ENCODE assay signal across 23 cellular contexts in genomic region chr17:65973237-65973636, GRCh38.
DNase-seq lines count a peak whose midpoint lies in the region; ATAC-seq, FAIRE-seq and TF ChIP-seq lines count a peak whose summit lies in the region.
"Had no signal": no experiment of that assay in that cellular context is flagged by ENCODE, and none has a peak within 500 bp of the region (broad histone marks: within the 10 kb centered on the region; RNA-seq: fewer than 3 reads in every experiment).

No MANE protein-coding gene starts in this region.

- no peaks in the 10 kb centered on the region for H3K9me3 Mint-ChIP-seq in astrocyte (ENCODE audit: unreplicated experiment)
- H3K9me3 Mint-ChIP-seq: CD8-positive, alpha-beta memory T cell had no signal

- H3K36me3 ChIP-seq in astrocyte (ENCODE audit: insufficient read depth, low read length) = no peaks in the 10 kb centered on the region
- H3K36me3 ChIP-seq: BE2C, BLaER1 had no signal

- H3K9ac ChIP-seq in astrocyte (ENCODE audit: low read length) = no peak overlapping the region
- H3K9ac ChIP-seq: BLaER1 had no signal

- no peak for TF ChIP-seq POLR2A in A549 (IDR thresholded peaks at IDR 0.05; ENCODE audit: low read length)

- TF ChIP-seq EP300 in A549 (IDR thresholded peaks at IDR 0.05) = no peak

- H3K4me3 Mint-ChIP-seq in astrocyte (ENCODE audit: unreplicated experiment) = no peak overlapping the region
- H3K4me3 Mint-ChIP-seq: CD14-positive monocyte; CD4-positive, alpha-beta memory T cell; CD4-positive, CD25-positive, alpha-beta regulatory T cell; CD8-positive, alpha-beta memory T cell had no signal

- no peak for ATAC-seq in A549
- peak; percentile 53 for ATAC-seq in SK-N-SH treated with all-trans-retinoic acid at 6 μM for 48 hours
- no peak for ATAC-seq in GM21528 (IDR thresholded peaks at IDR 0.05; ENCODE audit: low FRiP score, unreplicated experiment)

- no peaks in the 10 kb centered on the region for H3K4me1 Mint-ChIP-seq in astrocyte (ENCODE audit: low read depth, unreplicated experiment)
- H3K4me1 Mint-ChIP-seq: CD4-positive, alpha-beta memory T cell; CD4-positive, CD25-positive, alpha-beta regulatory T cell; CD8-positive, alpha-beta memory T cell had no signal

- H3K79me2 ChIP-seq in astrocyte (ENCODE audit: insufficient read depth, low read length) = no peaks in the 10 kb centered on the region

- H3K4me1 ChIP-seq in A549 (no peaks in the 10 kb centered on the region), astrocyte (ENCODE audit: insufficient read depth, low read length) (no peaks in the 10 kb centered on the region)
- H3K4me1 ChIP-seq: BE2C, BLaER1 had no signal

- POLR2A ChIA-PET in A549 (lab: Yijun Ruan, JAX) = no interaction called here

- H3K27ac ChIP-seq in A549 = no peak overlapping the region
- no peak overlapping the region for H3K27ac ChIP-seq in astrocyte (ENCODE audit: low read depth, low read length)
- H3K27ac ChIP-seq: 22Rv1, BLaER1 had no signal

- no peak overlapping the region for H3K27ac Mint-ChIP-seq in astrocyte (ENCODE audit: unreplicated experiment)
- H3K27ac Mint-ChIP-seq: CD4-positive, CD25-positive, alpha-beta regulatory T cell; CD8-positive, alpha-beta memory T cell had no signal

- no peak overlapping the region for H2AFZ ChIP-seq in astrocyte (ENCODE audit: low read depth, low read length)

- no peak overlapping the region for H3K4me2 ChIP-seq in A549
- H3K4me2 ChIP-seq in astrocyte (ENCODE audit: low read length) = no peak overlapping the region
- H3K4me2 ChIP-seq: BLaER1 had no signal

- H3K36me3 Mint-ChIP-seq in astrocyte (ENCODE audit: low read depth, unreplicated experiment) = no peaks in the 10 kb centered on the region
- H3K36me3 Mint-ChIP-seq: CD14-positive monocyte; CD4-positive, alpha-beta memory T cell; CD4-positive, CD25-positive, alpha-beta regulatory T cell had no signal

- WGBS in A549 (ENCODE audit: missing lambda C conversion rate) = 26% methylated on average over 1 of the region's 1 CpG

- peak; percentile 56 for FAIRE-seq in A549 (lab: Jason Lieb, UNC)
- FAIRE-seq in astrocyte (lab: Jason Lieb, UNC) = no peak
- FAIRE-seq: G401.6, GM12891 had no signal

- no peak for TF ChIP-seq RAD21 in A549 (conservative IDR thresholded peaks at IDR 0.05 in 1 of 2, IDR thresholded peaks at IDR 0.05 in 1 of 2)

- no peaks in the 10 kb centered on the region for H3K27me3 ChIP-seq in astrocyte (ENCODE audit: insufficient read depth, low read length)
- H3K27me3 ChIP-seq: BLaER1 had no signal

- TF ChIP-seq CTCF in A549 (IDR thresholded peaks at IDR 0.05) (no peak), astrocyte (IDR thresholded peaks at IDR 0.05; ENCODE audit: insufficient read depth, low read depth, low read length) (no peak), fibroblast of the aortic adventitia (IDR thresholded peaks at IDR 0.05; ENCODE audit: insufficient read depth, low read length) (no peak)

- H4K20me1 ChIP-seq in astrocyte (ENCODE audit: insufficient read depth, low read length) = no peaks in the 10 kb centered on the region
- H4K20me1 ChIP-seq: BLaER1 had no signal

- CTCF ChIA-PET in A549 (lab: Yijun Ruan, JAX) = no interaction called here

- DNase-seq in A549 (ENCODE audit: low read depth in 1 of 2, low spot score in 1 of 2) (no peak), astrocyte (ENCODE audit: low read depth) (peak; percentile 4), fibroblast of the aortic adventitia (ENCODE audit: low read depth) (peak; percentile 27), UCSD-AML1 (lab: John Stamatoyannopoulos, UW; ENCODE audit: unreplicated experiment) (no peak), HuH-7.5 (ENCODE audit: low spot score) (no peak), DMS153 (lab: John Stamatoyannopoulos, UW) (no peak)
- DNase-seq: ACHN; BE2C; C1 segment of cervical spinal cord; CD4-positive, alpha-beta memory T cell; CD4-positive, CD25-positive, alpha-beta regulatory T cell; CD8-positive, alpha-beta memory T cell; COR-L47; DMS 273 treated with DMSO at 0.1 percent for 48 hours; DMS79 treated with DMSO at 0.1 percent for 48 hours; GF-D8 had no signal

- no peaks in the 10 kb centered on the region for H3K27me3 Mint-ChIP-seq in astrocyte (ENCODE audit: low read depth, unreplicated experiment)

- H3K9me3 ChIP-seq in A549 (peaks cover 12% of the 10 kb centered on the region; the same call in 1 of the 3 replicates), astrocyte (ENCODE audit: insufficient read depth, low read depth, low read length) (no peaks in the 10 kb centered on the region)
- H3K9me3 ChIP-seq: BE2C had no signal

- H3K4me3 ChIP-seq in A549 (no peak overlapping the region), astrocyte (ENCODE audit: insufficient read depth, low read depth, low read length) (no peak overlapping the region), fibroblast of the aortic adventitia (ENCODE audit: low read depth, low read length) (no peak overlapping the region)
- H3K4me3 ChIP-seq: BLaER1 had no signal

TF ChIP-seq in A549, 52 proteins besides CTCF, POLR2A, EP300 and RAD21 (continues in another document):
- TF ChIP-seq POLR2AphosphoS2 (conservative IDR thresholded peaks at IDR 0.05; ENCODE audit: low read length) (no peak), CBX2 (IDR thresholded peaks at IDR 0.05; ENCODE audit: borderline replicate concordance, low read depth) (no peak), HEYL (CRISPR knock-in tag; IDR thresholded peaks at IDR 0.05) (no peak), ZFP36 (IDR thresholded peaks at IDR 0.05; ENCODE audit: borderline replicate concordance, partially characterized antibody) (no peak), ATOH8 (CRISPR knock-in tag; IDR thresholded peaks at IDR 0.05; ENCODE audit: low read depth) (no peak), USF2 (IDR thresholded peaks at IDR 0.05) (no peak), ELK1 (IDR thresholded peaks at IDR 0.05; ENCODE audit: low read depth, low read length) (no peak), HOXB13 (CRISPR knock-in tag; IDR thresholded peaks at IDR 0.05; ENCODE audit: low read depth) (no peak)

TF ChIP-seq in SK-N-SH treated with all-trans-retinoic acid at 6 μM for 48 hours, 23 proteins besides CTCF, POLR2A, EP300 and RAD21:
- TF ChIP-seq PPARA (CRISPR knock-in tag; IDR thresholded peaks at IDR 0.05; ENCODE audit: borderline replicate concordance) = no peak
- TF ChIP-seq ISL1 (CRISPR knock-in tag; IDR thresholded peaks at IDR 0.05) = peak; percentile 59; the same call in 1 of the 2 replicates
- TF ChIP-seq CSRNP3 (CRISPR knock-in tag; IDR thresholded peaks at IDR 0.05) = peak; percentile 62; the same call in 1 of the 2 replicates
- peak; percentile 36; the same call in 1 of the 2 replicates for TF ChIP-seq CREB5 (CRISPR knock-in tag; IDR thresholded peaks at IDR 0.05; ENCODE audit: low read depth)
- TF ChIP-seq ARNTL (CRISPR knock-in tag; IDR thresholded peaks at IDR 0.05; ENCODE audit: borderline replicate concordance, low read depth) = no peak
- TF ChIP-seq TOX (CRISPR knock-in tag; IDR thresholded peaks at IDR 0.05; ENCODE audit: borderline replicate concordance) = no peak
- TF ChIP-seq PATZ1 (CRISPR knock-in tag; IDR thresholded peaks at IDR 0.05; ENCODE audit: borderline replicate concordance) = no peak
- no peak for TF ChIP-seq ZFP30 (CRISPR knock-in tag; IDR thresholded peaks at IDR 0.05)
- no peak for TF ChIP-seq BACH2 (CRISPR knock-in tag; IDR thresholded peaks at IDR 0.05; ENCODE audit: borderline replicate concordance)
- TF ChIP-seq CSDC2 (CRISPR knock-in tag; IDR thresholded peaks at IDR 0.05) = no peak
- TF ChIP-seq ESRRG (CRISPR knock-in tag; IDR thresholded peaks at IDR 0.05) = peak; percentile 50; the same call in 1 of the 2 replicates
- peak; percentile 56; the same call in 1 of the 2 replicates for TF ChIP-seq TCF4 (CRISPR knock-in tag; IDR thresholded peaks at IDR 0.05; ENCODE audit: borderline replicate concordance)
- no peak for TF ChIP-seq ZC3H10 (CRISPR knock-in tag; IDR thresholded peaks at IDR 0.05)
- no peak for TF ChIP-seq RARB (CRISPR knock-in tag; IDR thresholded peaks at IDR 0.05)
- no peak for TF ChIP-seq ZNF8 (CRISPR knock-in tag; IDR thresholded peaks at IDR 0.05)
- no peak for TF ChIP-seq SNAI2 (CRISPR knock-in tag; IDR thresholded peaks at IDR 0.05)

Comparison
In these comparisons a context has a peak if more than half of its experiments do, and no peak if none do; other contexts are left out.
1. DNase-seq: peak in astrocyte (single experiment) and fibroblast of the aortic adventitia (single experiment); none in A549 (0 of 2), UCSD-AML1 (single experiment), HuH-7.5 (single experiment) and DMS153 (single experiment).